34 cellular contexts compared by ENCODE assay signal in genomic region chr6:150435360-150435759, GRCh38.
"Had no signal": no experiment of that assay in that cellular context is flagged by ENCODE, and none has a peak within 500 bp of the region (broad histone marks: within the 10 kb centered on the region; RNA-seq: fewer than 3 reads in every experiment).

No MANE protein-coding gene starts in this region.

- H3K9me3 ChIP-seq: MG63 had no signal

- H3K4me3 ChIP-seq: MG63 had no signal

- H3K27me3 ChIP-seq: MG63 had no signal

- H3K36me3 ChIP-seq: MG63 had no signal

- DNase-seq: Karpas-422, Kasumi-1, MG63, MM.1S, MV-4-11, NCI-H1048, NCI-H1092, NCI-H1092 treated with DMSO at 0.1 percent for 48 hours, NCI-H1105, NCI-H1105 treated with DMSO at 0.1 percent for 48 hours, NCI-H1417, NCI-H1417 treated with DMSO at 0.1 percent for 48 hours, NCI-H1436, NCI-H1436 treated with DMSO at 0.1 percent for 48 hours, NCI-H146, NCI-H1694, NCI-H1694 treated with DMSO at 0.1 percent for 48 hours, NCI-H187, NCI-H187 treated with DMSO at 0.1 percent for 48 hours, NCI-H1930, NCI-H2029, NCI-H2029 treated with DMSO at 0.1 percent for 48 hours, NCI-H2081, NCI-H2081 treated with DMSO at 0.1 percent for 48 hours, NCI-H2107, NCI-H2171, NCI-H2171 treated with DMSO at 0.1 percent for 48 hours, NCI-H2227 treated with DMSO at 0.1 percent for 48 hours, NCI-H226, NCI-H345, NCI-H446 treated with DMSO at 0.1 percent for 48 hours, NCI-H510A, NCI-H510A treated with DMSO at 0.1 percent for 48 hours, NCI-H524 had no signal
